ENCODE assay signal across 16 cellular contexts in the genomic region with DNA sequence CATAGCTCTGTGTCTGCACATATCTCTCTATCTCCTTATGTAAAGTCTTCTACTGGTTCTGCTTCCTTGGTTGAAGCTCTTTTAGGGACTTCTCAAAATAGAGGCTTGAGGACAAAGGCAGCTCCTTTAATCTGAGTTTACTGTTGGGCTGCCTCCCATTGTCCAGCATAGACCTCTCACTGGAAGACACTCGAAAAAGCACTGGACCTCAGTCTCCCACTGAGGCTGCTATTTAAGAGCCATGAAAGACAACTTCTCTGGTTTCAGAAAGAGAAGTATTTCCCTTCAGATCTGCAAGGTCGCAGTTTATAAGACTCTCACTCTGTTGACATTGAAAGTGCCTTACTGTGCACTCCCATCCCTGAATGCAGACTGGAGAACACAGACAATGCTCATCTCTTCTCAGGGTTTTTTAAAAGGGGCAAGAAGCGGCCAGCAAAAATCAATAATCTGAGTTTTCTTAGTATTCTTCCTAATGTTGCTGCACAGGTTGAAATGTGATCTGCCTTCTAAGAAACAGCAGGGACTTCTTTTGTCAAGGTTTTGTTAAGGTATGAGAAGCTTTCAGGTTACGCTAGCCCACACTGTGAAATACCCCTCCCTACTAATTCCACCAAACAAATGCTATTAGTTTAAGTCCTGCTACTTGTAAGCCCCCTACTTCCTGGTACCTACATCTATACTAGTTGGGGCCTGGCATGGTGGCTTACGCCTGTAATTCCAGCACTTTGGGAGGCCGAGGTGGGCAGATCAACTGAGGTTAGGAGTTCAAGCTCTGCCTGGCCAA.
DNase-seq lines count a peak whose midpoint lies in the region; ATAC-seq and TF ChIP-seq lines count a peak whose summit lies in the region.
"Had no signal": no experiment of that assay in that cellular context is flagged by ENCODE, and none has a peak within 500 bp of the region (broad histone marks: within the 10 kb centered on the region; RNA-seq: fewer than 3 reads in every experiment).

No MANE protein-coding gene starts in this region.

- CTCF ChIA-PET in PC-3 (lab: Charles Lee) = no interaction called here

- TF ChIP-seq CTCF in endodermal cell (conservative IDR thresholded peaks at IDR 0.05) (no peak), thyroid gland (IDR thresholded peaks at IDR 0.05) (no peak), PC-3 (conservative IDR thresholded peaks at IDR 0.05; ENCODE audit: low read depth, low read length) (no peak)

- H3K4me1 ChIP-seq in HUES48 (ENCODE audit: control insufficient read depth, insufficient read depth, low read length) (peaks cover 3% of the 10 kb centered on the region; the same call in 1 of the 2 replicates), endodermal cell (ENCODE audit: control insufficient read depth, insufficient read depth, low read length) (peaks cover 8% of the 10 kb centered on the region), thyroid gland (no peaks in the 10 kb centered on the region), PC-3 (ENCODE audit: insufficient read depth, low read length) (no peaks in the 10 kb centered on the region)
- H3K4me1 ChIP-seq: HAP-1 had no signal

- no peaks in the 10 kb centered on the region for H3K27me3 Mint-ChIP-seq in endodermal cell (ENCODE audit: insufficient read depth)
- H3K27me3 Mint-ChIP-seq: IgD-negative memory B cell had no signal

- H3K4me3 Mint-ChIP-seq in endodermal cell = no peak overlapping the region
- H3K4me3 Mint-ChIP-seq: IgD-negative memory B cell had no signal

- peaks cover 25% of the 10 kb centered on the region for H3K4me1 Mint-ChIP-seq in endodermal cell
- H3K4me1 Mint-ChIP-seq: IgD-negative memory B cell had no signal

- peak overlapping the region; percentile 64 for H3K27ac Mint-ChIP-seq in endodermal cell
- H3K27ac Mint-ChIP-seq: IgD-negative memory B cell had no signal

- no peaks in the 10 kb centered on the region for H3K36me3 ChIP-seq in HUES48 (ENCODE audit: control insufficient read depth, insufficient read depth, low read length)
- no peaks in the 10 kb centered on the region for H3K36me3 ChIP-seq in endodermal cell (ENCODE audit: control insufficient read depth, insufficient read depth, low read length)
- H3K36me3 ChIP-seq in thyroid gland = no peaks in the 10 kb centered on the region
- H3K36me3 ChIP-seq in PC-3 (ENCODE audit: low read depth, low read length) = no peaks in the 10 kb centered on the region
- H3K36me3 ChIP-seq: HAP-1 had no signal

- no peak for TF ChIP-seq POLR2A in thyroid gland (IDR thresholded peaks at IDR 0.05)

- H3K27ac ChIP-seq in HUES48 (ENCODE audit: low read depth, low read length) (peak overlapping the region; percentile 56), endodermal cell (ENCODE audit: low read depth, low read length) (peak overlapping the region; percentile 6), thyroid gland (no peak overlapping the region), PC-3 (ENCODE audit: low read length) (no peak overlapping the region)
- H3K27ac ChIP-seq: PC-9 had no signal

- H4K20me1 ChIP-seq in PC-3 (ENCODE audit: low read length) = no peaks in the 10 kb centered on the region

- H3K27me3 ChIP-seq in HUES48 (ENCODE audit: control insufficient read depth, insufficient read depth, low read length) (no peaks in the 10 kb centered on the region), endodermal cell (ENCODE audit: control insufficient read depth, insufficient read depth, low read length, poor library complexity, severe bottlenecking) (no peaks in the 10 kb centered on the region), thyroid gland (no peaks in the 10 kb centered on the region), PC-3 (ENCODE audit: low read length) (peaks cover 11% of the 10 kb centered on the region; the same call in 1 of the 2 replicates)

- peak; percentile 19 for DNase-seq in NCI-H2227 treated with DMSO at 0.1 percent for 48 hours (lab: John Stamatoyannopoulos, UW)
- DNase-seq in endodermal cell = peak; percentile 46
- peak; percentile 4 to 21 for DNase-seq in thyroid gland
- no peak for DNase-seq in hepatic stellate cell (ENCODE audit: low spot score)
- DNase-seq in PC-3 = no peak
- DNase-seq: COR-L47, DMS153, NCI-H2029 treated with DMSO at 0.1 percent for 48 hours, NCI-H226, NCI-H526, PC-9, SW 1271 had no signal

- H3K4me2 ChIP-seq in PC-3 (ENCODE audit: low read length) = no peak overlapping the region
- H3K4me2 ChIP-seq: PC-9 had no signal

- H3K9ac ChIP-seq in HUES48 (ENCODE audit: low read depth, low read length) (no peak overlapping the region), endodermal cell (ENCODE audit: extremely low read depth, low read length, poor library complexity, severe bottlenecking) (no peak overlapping the region), PC-3 (ENCODE audit: low read length) (no peak overlapping the region)

- no peaks in the 10 kb centered on the region for H3F3A ChIP-seq in PC-3 (ENCODE audit: low read length, unreplicated experiment)

- POLR2A ChIA-PET in PC-3 (lab: Charles Lee; ENCODE audit: unreplicated experiment) = no interaction called here

- 76 to 87% methylated on average over 5 to 6 of the region's 6 CpGs for WGBS in endodermal cell (ENCODE audit: insufficient coverage in 1 of 2, insufficient read length in 1 of 2), 2 experiments
- 59 to 66% methylated on average over 6 of the region's 6 CpGs for WGBS in thyroid gland, 2 donors

- no peak overlapping the region for H3K4me3 ChIP-seq in HUES48 (ENCODE audit: low read depth, low read length)
- H3K4me3 ChIP-seq in endodermal cell (ENCODE audit: low read length) = no peak overlapping the region
- no peak overlapping the region for H3K4me3 ChIP-seq in thyroid gland (replicated peaks in 1 of 3)
- no peak overlapping the region for H3K4me3 ChIP-seq in PC-3 (ENCODE audit: low read length)
- H3K4me3 ChIP-seq: HAP-1, PC-9 had no signal

- no peak for ATAC-seq in HG03095 (IDR thresholded peaks at IDR 0.05; ENCODE audit: unreplicated experiment)
- no peak for ATAC-seq in PC-3

- H3K9me3 Mint-ChIP-seq in endodermal cell = no peaks in the 10 kb centered on the region

- no peak overlapping the region for H2AFZ ChIP-seq in PC-3 (ENCODE audit: low read length)
- H2AFZ ChIP-seq: PC-9 had no signal

- no peaks in the 10 kb centered on the region for H3K36me3 Mint-ChIP-seq in endodermal cell (ENCODE audit: low read depth)
- H3K36me3 Mint-ChIP-seq: IgD-negative memory B cell had no signal

- no TSS peak for BruUV-seq in PC-3 (replicated peaks; lab: Mats Ljungman, UMichigan)

- intact Hi-C loops in thyroid gland (cut with DNase I) (no loop called here), PC-3 (cut with micrococcal nuclease) (no loop called here)

- no peaks in the 10 kb centered on the region for H3K79me2 ChIP-seq in PC-3 (ENCODE audit: low read length)

- H3K9me3 ChIP-seq in HUES48 (ENCODE audit: control insufficient read depth, insufficient read depth, low read length) (no peaks in the 10 kb centered on the region), endodermal cell (ENCODE audit: control insufficient read depth, low read length) (no peaks in the 10 kb centered on the region), thyroid gland (no peaks in the 10 kb centered on the region), PC-3 (ENCODE audit: low read length) (no peaks in the 10 kb centered on the region)
- H3K9me3 ChIP-seq: HAP-1 had no signal

- H3K9me2 ChIP-seq in PC-3 (replicated peaks; ENCODE audit: low read length) = no peaks in the 10 kb centered on the region

Comparison
In these comparisons a context has a peak if more than half of its experiments do, and no peak if none do; other contexts are left out.
1. H3K27ac ChIP-seq: peak in HUES48 (single experiment) and endodermal cell (single experiment); none in thyroid gland (0 of 3) and PC-3 (single experiment).
2. DNase-seq: peak in NCI-H2227 treated with DMSO at 0.1 percent for 48 hours (single experiment), endodermal cell (single experiment) and thyroid gland (2 of 2); none in hepatic stellate cell (single experiment) and PC-3 (single experiment).